In genomic region chr16:27400751-27401620, GRCh38 we compare ENCODE assay signal across 1 cellular context.
TF ChIP-seq lines count a peak whose summit lies in the region.

No MANE protein-coding gene starts in this region.

TF ChIP-seq in GM12878, 131 proteins besides CTCF, POLR2A, EP300 and RAD21 (continued from another document):
- TF ChIP-seq ZNF687 (IDR thresholded peaks at IDR 0.05) (no peak), PBX3 (IDR thresholded peaks at IDR 0.05; ENCODE audit: insufficient replicate concordance, low read depth, low read length) (no peak), POU2F2 (IDR thresholded peaks at IDR 0.05; ENCODE audit: borderline replicate concordance, low read depth, low read length) (no peak), JUND (IDR thresholded peaks at IDR 0.05; ENCODE audit: low read depth, low read length) (no peak), POLR2AphosphoS5 (IDR thresholded peaks at IDR 0.05; ENCODE audit: low read length) (0 out of 2 replicates have a peak, but pooled peaks have one; percentile 5), EED (IDR thresholded peaks at IDR 0.05; ENCODE audit: low read depth) (no peak), SP1 (IDR thresholded peaks at IDR 0.05; ENCODE audit: low read depth, low read length) (no peak), ZBED1 (IDR thresholded peaks at IDR 0.05; ENCODE audit: borderline replicate concordance) (no peak), NR2F1 (conservative IDR thresholded peaks at IDR 0.05) (no peak), CHD1 (IDR thresholded peaks at IDR 0.05; ENCODE audit: low read depth, low read length) (no peak), SMAD5 (IDR thresholded peaks at IDR 0.05; ENCODE audit: low read depth) (0 out of 2 replicates have a peak, but pooled peaks have one; percentile 9), IKZF2 (IDR thresholded peaks at IDR 0.05) (peak; percentile 45 to 57; a peak in 2 of 4 replicates), KAT2A (conservative IDR thresholded peaks at IDR 0.05; ENCODE audit: control insufficient read depth, low read depth, low read length) (no peak), EGR1 (IDR thresholded peaks at IDR 0.05; ENCODE audit: borderline replicate concordance in 1 of 2, low read depth in 2 of 2, low read length in 2 of 2) (no peak), ZNF217 (IDR thresholded peaks at IDR 0.05) (no peak; the same call in 1 of the 2 replicates), MYB (IDR thresholded peaks at IDR 0.05; ENCODE audit: borderline replicate concordance, low read depth, low read length) (no peak), BMI1 (IDR thresholded peaks at IDR 0.05; ENCODE audit: borderline replicate concordance) (no peak), FOXM1 (IDR thresholded peaks at IDR 0.05; ENCODE audit: low read depth, low read length) (no peak), CREM (IDR thresholded peaks at IDR 0.05; ENCODE audit: low read depth) (0 out of 2 replicates have a peak, but pooled peaks have one; percentile 23), TAF1 (IDR thresholded peaks at IDR 0.05; ENCODE audit: borderline replicate concordance, low read depth, low read length) (no peak), PAX5 (IDR thresholded peaks at IDR 0.05; ENCODE audit: borderline replicate concordance, low read depth, low read length) (no peak), IRF4 (IDR thresholded peaks at IDR 0.05; ENCODE audit: low read depth, low read length) (no peak), SUPT20H (IDR thresholded peaks at IDR 0.05; ENCODE audit: borderline replicate concordance, control insufficient read depth, low read depth, low read length) (no peak), TCF12 (IDR thresholded peaks at IDR 0.05; ENCODE audit: low read depth, low read length) (no peak), BACH1 (IDR thresholded peaks at IDR 0.05; ENCODE audit: borderline replicate concordance) (no peak), CHD4 (IDR thresholded peaks at IDR 0.05) (0 out of 2 replicates have a peak, but pooled peaks have one; percentile 10), PML (IDR thresholded peaks at IDR 0.05; ENCODE audit: low read length) (no peak), ESRRA (IDR thresholded peaks at IDR 0.05; ENCODE audit: low read length) (no peak), LARP7 (IDR thresholded peaks at IDR 0.05) (no peak), BCL11A (IDR thresholded peaks at IDR 0.05; ENCODE audit: low read depth, low read length) (no peak), ZNF274 (IDR thresholded peaks at IDR 0.05; ENCODE audit: insufficient read depth, insufficient read length) (no peak), CUX1 (IDR thresholded peaks at IDR 0.05; ENCODE audit: insufficient replicate concordance, low read depth, low read length) (no peak), ZSCAN29 (IDR thresholded peaks at IDR 0.05) (no peak), STAT1 (conservative IDR thresholded peaks at IDR 0.05) (no peak), TARDBP (IDR thresholded peaks at IDR 0.05; ENCODE audit: borderline replicate concordance) (no peak), BRCA1 (IDR thresholded peaks at IDR 0.05; ENCODE audit: low read depth, low read length) (no peak), MYC (IDR thresholded peaks at IDR 0.05; ENCODE audit: insufficient read depth, insufficient read length, insufficient replicate concordance, low read length, severe bottlenecking) (no peak), RELB (IDR thresholded peaks at IDR 0.05; ENCODE audit: low read depth) (peak; percentile 60), PKNOX1 (IDR thresholded peaks at IDR 0.05) (no peak), ATF2 (IDR thresholded peaks at IDR 0.05; ENCODE audit: low read length) (no peak), ZBTB4 (CRISPR knock-in tag; IDR thresholded peaks at IDR 0.05) (no peak), SRF (IDR thresholded peaks at IDR 0.05; ENCODE audit: low read depth in 2 of 2, low read length in 2 of 2) (no peak), SMARCA5 (IDR thresholded peaks at IDR 0.05) (peak; percentile 42; the same call in 1 of the 2 replicates), YY1 (IDR thresholded peaks at IDR 0.05; ENCODE audit: low read depth, low read length) (no peak), IKZF1 (conservative IDR thresholded peaks at IDR 0.05) (0 out of 2 replicates have a peak, but pooled peaks have one; percentile 43), ZNF622 (IDR thresholded peaks at IDR 0.05) (no peak), SREBF2 (IDR thresholded peaks at IDR 0.05; ENCODE audit: low read length) (no peak)
TF ChIP-seq in GM12878: peak in this region for 8.
